In the genomic region with DNA sequence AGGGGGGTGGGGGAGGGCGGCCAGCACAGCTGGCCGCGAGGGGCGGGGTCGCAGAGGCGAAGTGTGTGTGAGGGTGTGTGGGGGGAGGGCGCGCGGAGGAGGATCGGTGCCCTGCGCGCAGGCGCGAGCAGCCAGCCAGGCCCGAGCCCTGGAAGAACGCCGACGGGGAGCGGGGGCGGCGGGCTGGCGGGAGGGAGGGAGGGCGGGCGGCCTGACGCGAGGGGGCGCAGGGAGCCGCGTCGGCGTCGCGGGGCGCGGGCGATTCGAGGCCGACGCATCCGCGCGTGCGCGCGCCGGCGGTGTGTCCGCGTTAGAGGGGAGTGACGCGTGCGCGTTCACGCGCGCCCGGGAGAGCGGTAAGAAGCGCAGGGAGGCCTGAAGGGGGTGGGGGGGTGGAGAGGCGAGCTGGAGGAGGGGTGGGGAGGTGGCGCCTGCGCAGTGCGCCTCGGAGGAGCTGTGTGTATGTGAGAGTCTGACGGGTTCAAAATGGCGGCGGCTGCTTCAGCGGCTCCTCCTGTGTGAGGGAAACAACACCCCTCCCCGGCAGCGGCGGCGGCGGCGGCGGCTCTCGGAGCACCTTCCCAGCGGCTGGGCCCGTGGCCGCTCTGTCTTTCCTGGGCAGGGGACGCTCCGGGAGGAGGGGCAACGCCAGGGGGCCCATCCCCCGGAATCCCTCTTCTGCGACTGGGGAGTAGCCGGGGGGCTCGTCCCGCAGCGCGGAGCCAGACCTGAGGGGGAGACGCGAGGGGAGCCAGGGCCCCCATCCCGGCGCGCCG, we compare ENCODE assay signal across 8 cellular contexts. TPM values are rescaled to one million over a fixed set of nuclear protein-coding genes. Genes with fewer than 3 reads are reported as not detected.
DNase-seq lines count a peak whose midpoint lies in the region; ATAC-seq and TF ChIP-seq lines count a peak whose summit lies in the region.

A gene (plus strand): TSS at position 463 of the 776 bp plus-strand sequence. CDS start 2,054 bp downstream, outside the sequence.

- peaks cover 27% of the 10 kb centered on the region for H3K4me1 Mint-ChIP-seq in activated naive CD8-positive, alpha-beta T cell (ENCODE audit: low read depth)

- DNase-seq in GM10248 (ENCODE audit: extremely low spot score), result peak; percentile 99
- peak; percentile 100 for DNase-seq in NCI-H1105 (lab: John Stamatoyannopoulos, UW)
- DNase-seq in SKM-1 treated with dmso at 0.1 percent for 144 hours (lab: John Stamatoyannopoulos, UW; ENCODE audit: unreplicated experiment), result peak; percentile 89
- DNase-seq in glomerular visceral epithelial cell (ENCODE audit: extremely low spot score), result peak; percentile 99
- peak; percentile 85 for DNase-seq in omental fat pad (ENCODE audit: low spot score)

- CTCF ChIA-PET in GM10248 (lab: Yijun Ruan, JAX), result interaction anchor here (0.7 to 2.0 kb wide), 9 partner anchors 10 to 237 kb away, joined by 3 to 11 read pairs (median 3); no protein-coding TSS in a partner anchor

- TF ChIP-seq CTCF in GM10248 (IDR thresholded peaks at IDR 0.05; ENCODE audit: control extremely low read depth, extremely low read depth, low read depth, missing control alignments) (peak; percentile 26), omental fat pad (IDR thresholded peaks at IDR 0.05) (no peak)

- peak within 1 kb of the TSS; percentile 88 for H3K27ac Mint-ChIP-seq in activated naive CD8-positive, alpha-beta T cell

- peaks cover 6% of the 10 kb centered on the region for H3K36me3 Mint-ChIP-seq in activated naive CD8-positive, alpha-beta T cell

- H3K4me3 Mint-ChIP-seq in activated naive CD8-positive, alpha-beta T cell, result peak within 1 kb of the TSS; percentile 95

- no peaks in the 10 kb centered on the region for H3K9me3 Mint-ChIP-seq in activated naive CD8-positive, alpha-beta T cell (ENCODE audit: low read depth)

- POLR2A ChIA-PET in GM10248 (lab: Yijun Ruan, JAX), result interaction anchor here (1.0 kb wide), 2 partner anchors 11 to 121 kb away, joined by 3 to 4 read pairs; no protein-coding TSS in a partner anchor

- no peaks in the 10 kb centered on the region for H3K27me3 Mint-ChIP-seq in activated naive CD8-positive, alpha-beta T cell

- H3K27ac ChIP-seq in temporal lobe (ENCODE audit: low read depth, low read length), result peak within 1 kb of the TSS; percentile 80

- ATAC-seq in HG02642 (IDR thresholded peaks at IDR 0.05; ENCODE audit: poor library complexity, unreplicated experiment) (peak; percentile 73), omental fat pad (ENCODE audit: low FRiP score) (peak; percentile 91)

RNA-seq across cellular contexts. Expression of the gene that starts here (rescaled TPM):
- total RNA-seq in omental fat pad, result 10 to 100 TPM; 47.4 to 83.6 (median 56.6) TPM
- total RNA-seq in temporal lobe, result 44.0 TPM

Comparison
In these comparisons a context has a peak if more than half of its experiments do, and no peak if none do; other contexts are left out.
1. Peak in every context shown above with its lines: DNase-seq, ATAC-seq and H3K27ac ChIP-seq.